ENCODE assay signal across 8 cellular contexts in the genomic region with DNA sequence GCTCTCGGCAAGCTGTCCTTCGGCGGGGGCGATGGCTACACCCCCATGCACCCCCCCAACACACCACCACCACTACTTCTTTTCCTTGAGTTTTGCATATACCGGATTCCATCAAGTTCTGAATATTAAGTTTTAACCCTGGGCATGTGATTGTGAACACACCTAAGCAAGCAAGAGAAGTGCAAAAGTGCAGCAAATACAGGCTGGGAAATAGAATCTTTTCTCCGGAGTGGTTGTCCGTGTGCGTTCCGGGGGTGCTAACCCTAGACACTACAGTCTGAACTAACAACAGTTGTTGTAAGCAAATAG. TPM values are rescaled to one million over a fixed set of nuclear protein-coding genes. Genes with fewer than 3 reads are reported as not detected.
A peak's percentile ranks its signal among the peaks of the same experiment; 100 is the strongest.
DNase-seq lines count a peak whose midpoint lies in the region; ATAC-seq and TF ChIP-seq lines count a peak whose summit lies in the region.

No MANE protein-coding gene starts in this region.

- H3K27ac ChIP-seq in spleen, result peak overlapping the region in 5 of 8 donors; percentile 46 to 73 (median 57)

- TF ChIP-seq CTCF in spleen (IDR thresholded peaks at IDR 0.05 in 8 of 11, conservative IDR thresholded peaks at IDR 0.05 in 3 of 11), result no peak

- H3K27ac Mint-ChIP-seq in activated CD8-positive, alpha-beta T cell treated with anti-CD3 and anti-CD28 coated beads, Interleukin-2, amount 10 ng/mL, durations not matched to agents 7 days and 5 days, result no peak overlapping the region

- H3K36me3 Mint-ChIP-seq in activated CD8-positive, alpha-beta T cell treated with anti-CD3 and anti-CD28 coated beads, Interleukin-2, amount 10 ng/mL, durations not matched to agents 7 days and 5 days (ENCODE audit: low read depth), result no peaks in the 10 kb centered on the region

- POLR2A ChIA-PET in activated CD8-positive, alpha-beta T cell treated with anti-CD3 and anti-CD28 coated beads, Interleukin-2, amount 10 ng/mL, durations not matched to agents 7 days and 5 days (lab: Charles Lee), result no interaction called here

- H3K4me1 ChIP-seq in iPS-15b (ENCODE audit: control insufficient read depth, insufficient read depth, low read length) (peaks cover 13% of the 10 kb centered on the region), spleen (peaks cover 0 to 54% (median 15%) of the 10 kb centered on the region in 6 donors)

- CTCF ChIA-PET in activated CD8-positive, alpha-beta T cell treated with anti-CD3 and anti-CD28 coated beads, Interleukin-2, amount 10 ng/mL, durations not matched to agents 7 days and 5 days (lab: Charles Lee), result interaction anchor here (0.9 kb wide), 1 partner anchor 344 kb away, joined by 3 read pairs; no protein-coding TSS in a partner anchor

- H3K27me3 ChIP-seq in iPS-15b (ENCODE audit: control insufficient read depth, insufficient read depth, low read length) (peaks cover 30% of the 10 kb centered on the region), spleen (replicated peaks in 1 of 7) (peaks cover 0 to 48% (median 15%) of the 10 kb centered on the region in 7 donors)

- peak overlapping the region; percentile 70 for H3K9ac ChIP-seq in iPS-15b (ENCODE audit: low read depth, low read length)

- H3K36me3 ChIP-seq in iPS-15b (ENCODE audit: control insufficient read depth, insufficient read depth, low read length) (no peaks in the 10 kb centered on the region), spleen (no peaks in the 10 kb centered on the region)

- 9 to 12% (median 11%) methylated on average over 9 of the region's 9 CpGs for WGBS in spleen, 5 donors

- no peak for TF ChIP-seq POLR2A in spleen (IDR thresholded peaks at IDR 0.05)

- peak overlapping the region; percentile 47 for H3K4me3 Mint-ChIP-seq in activated CD8-positive, alpha-beta T cell treated with anti-CD3 and anti-CD28 coated beads, Interleukin-2, amount 10 ng/mL, durations not matched to agents 7 days and 5 days

- no peak for ATAC-seq in activated CD8-positive, alpha-beta T cell treated with anti-CD3 and anti-CD28 coated beads, Interleukin-2, amount 10 ng/mL, durations not matched to agents 7 days and 5 days
- no peak for ATAC-seq in HG03432 (IDR thresholded peaks at IDR 0.05; ENCODE audit: unreplicated experiment)

- H3K4me1 Mint-ChIP-seq in activated CD8-positive, alpha-beta T cell treated with anti-CD3 and anti-CD28 coated beads, Interleukin-2, amount 10 ng/mL, durations not matched to agents 7 days and 5 days (ENCODE audit: low read depth), result peaks cover 11% of the 10 kb centered on the region

- no peaks in the 10 kb centered on the region for H3K9me3 ChIP-seq in iPS-15b (ENCODE audit: control insufficient read depth, insufficient read depth, low read length)
- H3K9me3 ChIP-seq in spleen, result no peaks in the 10 kb centered on the region

- peak overlapping the region; percentile 73 for H3K4me3 ChIP-seq in iPS-15b (ENCODE audit: low read depth, low read length)
- H3K4me3 ChIP-seq in spleen, result peak overlapping the region; percentile 33 to 75 (median 42)

- peak; percentile 31 for DNase-seq in DMS 273 (lab: John Stamatoyannopoulos, UW; ENCODE audit: unreplicated experiment)
- no peak for DNase-seq in DMS 273 treated with DMSO at 0.1 percent for 48 hours (lab: John Stamatoyannopoulos, UW)
- no peak for DNase-seq in activated CD8-positive, alpha-beta T cell treated with anti-CD3 and anti-CD28 coated beads, Interleukin-2, amount 10 ng/mL, durations not matched to agents 7 days and 5 days
- no peak for DNase-seq in spleen
- DNase-seq in cortex of kidney (lab: John Stamatoyannopoulos, UW), result no peak
- no peak for DNase-seq in MV-4-11 (lab: John Stamatoyannopoulos, UW)

- no peaks in the 10 kb centered on the region for H3K9me3 Mint-ChIP-seq in activated CD8-positive, alpha-beta T cell treated with anti-CD3 and anti-CD28 coated beads, Interleukin-2, amount 10 ng/mL, durations not matched to agents 7 days and 5 days (ENCODE audit: insufficient read depth)

- H3K27me3 Mint-ChIP-seq in activated CD8-positive, alpha-beta T cell treated with anti-CD3 and anti-CD28 coated beads, Interleukin-2, amount 10 ng/mL, durations not matched to agents 7 days and 5 days (ENCODE audit: low read depth), result peaks cover 48% of the 10 kb centered on the region

- intact Hi-C loops in spleen (cut with DNase I; ENCODE audit: low total_unique reads), result no loop called here

RNA-seq across cellular contexts. Expression of gene PRSS23, which starts 0.6 kb away (rescaled TPM):
- under 1 TPM in 1 of 2 experiments, not detected in 1; 0.16 TPM for total RNA-seq in activated CD8-positive, alpha-beta T cell treated with anti-CD3 and anti-CD28 coated beads, Interleukin-2, amount 10 ng/mL, durations not matched to agents 7 days and 5 days
- 10 to 100 TPM in 6 of 7 donors, 1 to 10 TPM in 1; 9.6 to 28.0 (median 16.1) TPM for total RNA-seq in spleen
- 1 to 10 TPM; 1.5 to 4.8 (median 3.9) TPM for polyA plus RNA-seq in spleen

Comparison
In these comparisons a context has a peak if more than half of its experiments do, and no peak if none do; other contexts are left out.
1. RNA of gene PRSS23, which starts 0.6 kb away (total RNA-seq): 9.6 to 28.0 TPM in spleen; 0.16 TPM in activated CD8-positive, alpha-beta T cell treated with anti-CD3 and anti-CD28 coated beads, Interleukin-2, amount 10 ng/mL, durations not matched to agents 7 days and 5 days; every median in the first group is over 4 times any median in the second.